1 cellular context compared by ENCODE assay signal in genomic region chr6:107957909-107958688, GRCh38.
TF ChIP-seq lines count a peak whose summit lies in the region.

Gene SEC63 (minus strand): TSS chr6:107958208. CDS start chr6:107958009, 199 bp downstream.

TF ChIP-seq in HepG2, 621 proteins besides CTCF, POLR2A, EP300 and RAD21 (continued from another document and continues in another):
- TF ChIP-seq ZNF142 (CRISPR knock-in tag; IDR thresholded peaks at IDR 0.05) (no peak), ZNF800 (CRISPR knock-in tag; IDR thresholded peaks at IDR 0.05) (no peak), NFYB (CRISPR knock-in tag; IDR thresholded peaks at IDR 0.05) (peak; percentile 50; the same call in 1 of the 2 replicates), CHD4 (IDR thresholded peaks at IDR 0.05; ENCODE audit: borderline replicate concordance, low read length) (no peak), NR0B2 (CRISPR knock-in tag; IDR thresholded peaks at IDR 0.05) (0 out of 2 replicates have a peak, but pooled peaks have one; percentile 39), REST (IDR thresholded peaks at IDR 0.05; ENCODE audit: borderline replicate concordance in 1 of 2, low read depth in 1 of 2, low read length in 2 of 2) (peak in 1 of 2 experiments; percentile 32; a peak in 1 of 4 replicates), RFX1 (IDR thresholded peaks at IDR 0.05) (no peak), ELF1 (CRISPR knock-in tag; IDR thresholded peaks at IDR 0.05) (no peak; the same call in 1 of the 2 replicates), ZNF136 (CRISPR knock-in tag; IDR thresholded peaks at IDR 0.05; ENCODE audit: low read depth) (no peak), KAT2B (IDR thresholded peaks at IDR 0.05; ENCODE audit: borderline replicate concordance, low read depth, low read length) (no peak), ZNF720 (CRISPR knock-in tag; IDR thresholded peaks at IDR 0.05) (no peak), FOXP4 (CRISPR knock-in tag; IDR thresholded peaks at IDR 0.05) (no peak), SATB2 (CRISPR knock-in tag; IDR thresholded peaks at IDR 0.05) (no peak), HNF1B (CRISPR knock-in tag; IDR thresholded peaks at IDR 0.05) (0 out of 2 replicates have a peak, but pooled peaks have one; percentile 16), ADNP (CRISPR knock-in tag; IDR thresholded peaks at IDR 0.05) (no peak), ZNF773 (CRISPR knock-in tag; IDR thresholded peaks at IDR 0.05; ENCODE audit: borderline replicate concordance) (0 out of 2 replicates have a peak, but pooled peaks have one; percentile 49), SRF (IDR thresholded peaks at IDR 0.05; ENCODE audit: low read depth, low read length) (no peak), ZNF3 (CRISPR knock-in tag; IDR thresholded peaks at IDR 0.05) (no peak), ZNF263 (CRISPR knock-in tag; IDR thresholded peaks at IDR 0.05) (no peak), ZNF24 (IDR thresholded peaks at IDR 0.05) (no peak), BRD4 (CRISPR knock-in tag; IDR thresholded peaks at IDR 0.05) (peak; percentile 53; the same call in 1 of the 2 replicates), ZNF784 (CRISPR knock-in tag; IDR thresholded peaks at IDR 0.05; ENCODE audit: borderline replicate concordance) (no peak; the same call in 1 of the 2 replicates), MBD4 (IDR thresholded peaks at IDR 0.05; ENCODE audit: borderline replicate concordance, low read length) (no peak), SAFB2 (CRISPR knock-in tag; IDR thresholded peaks at IDR 0.05; ENCODE audit: borderline replicate concordance, low read depth) (peak; percentile 79; the same call in 1 of the 2 replicates), ZNF597 (CRISPR knock-in tag; IDR thresholded peaks at IDR 0.05) (no peak), TFDP2 (CRISPR knock-in tag; IDR thresholded peaks at IDR 0.05) (peak; percentile 46; the same call in 1 of the 2 replicates), PBX3 (CRISPR knock-in tag; IDR thresholded peaks at IDR 0.05; ENCODE audit: borderline replicate concordance) (0 out of 2 replicates have a peak, but pooled peaks have one; percentile 1), TFDP1 (CRISPR knock-in tag; IDR thresholded peaks at IDR 0.05; ENCODE audit: borderline replicate concordance) (peak; percentile 78; the same call in 1 of the 2 replicates), ZFAT (CRISPR knock-in tag; conservative IDR thresholded peaks at IDR 0.05) (no peak), ZNF570 (CRISPR knock-in tag; IDR thresholded peaks at IDR 0.05; ENCODE audit: borderline replicate concordance) (no peak)
